Comparison of ENCODE assay signal across 19 cellular contexts in the genomic region with DNA sequence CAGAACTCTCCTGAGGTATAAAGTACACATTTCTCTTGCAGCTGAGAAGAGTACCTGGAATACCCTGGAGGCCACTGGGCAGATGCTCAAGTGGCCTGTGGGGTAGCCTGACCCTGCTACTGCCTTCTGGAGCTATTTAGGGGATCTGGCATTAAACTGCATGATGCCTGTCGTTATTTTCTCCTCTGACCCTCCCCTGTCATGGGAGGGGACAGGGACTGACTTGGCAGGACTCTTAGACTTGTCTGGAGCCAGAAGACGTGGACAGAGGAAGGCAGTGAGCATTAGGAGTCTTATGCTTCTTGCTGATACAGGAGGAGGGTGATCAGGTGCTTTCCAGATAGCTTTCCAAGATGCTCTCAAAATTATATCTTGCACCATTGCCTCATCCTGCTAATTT. TPM values are rescaled to one million over a fixed set of nuclear protein-coding genes. Genes with fewer than 3 reads are reported as not detected.
DNase-seq lines count a peak whose midpoint lies in the region; ATAC-seq and TF ChIP-seq lines count a peak whose summit lies in the region.
"Had no signal": no experiment of that assay in that cellular context is flagged by ENCODE, and none has a peak within 500 bp of the region (broad histone marks: within the 10 kb centered on the region; RNA-seq: fewer than 3 reads in every experiment).

No MANE protein-coding gene starts in this region.

- no peaks in the 10 kb centered on the region for H3K36me3 ChIP-seq in psoas muscle (ENCODE audit: insufficient read depth in 1 of 2, low read depth in 1 of 2)

- H3K27ac Mint-ChIP-seq in activated CD8-positive, alpha-beta T cell treated with anti-CD3 and anti-CD28 coated beads for 36 hours, result no peak overlapping the region
- H3K27ac Mint-ChIP-seq: CD4-positive, CD25-positive, alpha-beta regulatory T cell; H9 had no signal

- no peak for TF ChIP-seq CTCF in psoas muscle (IDR thresholded peaks at IDR 0.05)
- no peak for TF ChIP-seq CTCF in activated CD8-positive, alpha-beta T cell treated with anti-CD3 and anti-CD28 coated beads for 36 hours (IDR thresholded peaks at IDR 0.05)

- no peaks in the 10 kb centered on the region for H3K36me3 Mint-ChIP-seq in activated CD8-positive, alpha-beta T cell treated with anti-CD3 and anti-CD28 coated beads for 36 hours (ENCODE audit: low read depth)
- H3K36me3 Mint-ChIP-seq: CD4-positive, CD25-positive, alpha-beta regulatory T cell; CD8-positive, alpha-beta memory T cell; IgD-negative memory B cell had no signal

- POLR2A ChIA-PET in activated CD8-positive, alpha-beta T cell treated with anti-CD3 and anti-CD28 coated beads for 36 hours (lab: Charles Lee), result no interaction called here

- H3K4me1 ChIP-seq in psoas muscle, result peaks cover 49% of the 10 kb centered on the region
- H3K4me1 ChIP-seq: A549 had no signal

- no peaks in the 10 kb centered on the region for H3K4me1 Mint-ChIP-seq in activated CD8-positive, alpha-beta T cell treated with anti-CD3 and anti-CD28 coated beads for 36 hours (ENCODE audit: low read depth)
- H3K4me1 Mint-ChIP-seq: CD4-positive, CD25-positive, alpha-beta regulatory T cell; H9 had no signal

- H3K27ac ChIP-seq in cingulate gyrus (ENCODE audit: low read depth, low read length), result peak overlapping the region; percentile 7
- H3K27ac ChIP-seq in psoas muscle, result peak overlapping the region; percentile 94
- H3K27ac ChIP-seq: 22Rv1, A549 had no signal

- no peaks in the 10 kb centered on the region for H3K9me3 Mint-ChIP-seq in activated CD8-positive, alpha-beta T cell treated with anti-CD3 and anti-CD28 coated beads for 36 hours
- H3K9me3 Mint-ChIP-seq: CD4-positive, CD25-positive, alpha-beta regulatory T cell; CD8-positive, alpha-beta memory T cell; H9; IgD-negative memory B cell had no signal

- intact Hi-C loops in psoas muscle (cut with DNase I), result loop anchor here in 1 of 2 donors (5.0 kb wide), 2 partner anchors 43 to 152 kb away; partner anchors contain the start of gene PPP3R1
- intact Hi-C loops in activated CD8-positive, alpha-beta T cell treated with anti-CD3 and anti-CD28 coated beads for 36 hours (cut with micrococcal nuclease), result no loop called here

- 5 to 17% (median 7%) methylated on average over 2 of the region's 2 CpGs for WGBS in psoas muscle, 3 donors

- no peak overlapping the region for H3K4me3 Mint-ChIP-seq in activated CD8-positive, alpha-beta T cell treated with anti-CD3 and anti-CD28 coated beads for 36 hours
- H3K4me3 Mint-ChIP-seq: CD4-positive, CD25-positive, alpha-beta regulatory T cell; CD8-positive, alpha-beta memory T cell; H9; IgD-negative memory B cell had no signal

- no peaks in the 10 kb centered on the region for H3K27me3 ChIP-seq in psoas muscle (ENCODE audit: insufficient read depth in 3 of 3, low read length in 2 of 3)

- no peaks in the 10 kb centered on the region for H3K9me3 ChIP-seq in psoas muscle
- H3K9me3 ChIP-seq: A549 had no signal

- no peak overlapping the region for H3K4me3 ChIP-seq in psoas muscle
- H3K4me3 ChIP-seq: A549 had no signal

- peak in 3 of 4 donors; percentile 33 to 67 (median 63) for ATAC-seq in psoas muscle
- ATAC-seq in activated CD8-positive, alpha-beta T cell treated with anti-CD3 and anti-CD28 coated beads for 36 hours, result no peak

- DNase-seq in NCI-H2171 treated with DMSO at 0.1 percent for 48 hours (lab: John Stamatoyannopoulos, UW) (peak; percentile 9), NCI-H2171 (lab: John Stamatoyannopoulos, UW) (no peak), psoas muscle (no peak), GM03348 (ENCODE audit: low spot score) (no peak), AG08395 (ENCODE audit: low spot score) (no peak)
- no peak for DNase-seq in activated CD8-positive, alpha-beta T cell treated with anti-CD3 and anti-CD28 coated beads for 36 hours
- DNase-seq: C1 segment of cervical spinal cord; CD4-positive, CD25-positive, alpha-beta regulatory T cell; CD8-positive, alpha-beta memory T cell; COR-L47; DMS 273 treated with DMSO at 0.1 percent for 48 hours; DMS53; DND-41; H9 had no signal

- CTCF ChIA-PET in activated CD8-positive, alpha-beta T cell treated with anti-CD3 and anti-CD28 coated beads for 36 hours (lab: Charles Lee), result interaction anchor here (0.8 to 6.7 kb wide), 3 partner anchors 9 to 172 kb away, joined by 4 to 50 read pairs (median 41); no protein-coding TSS in a partner anchor

- H3K27me3 Mint-ChIP-seq in activated CD8-positive, alpha-beta T cell treated with anti-CD3 and anti-CD28 coated beads for 36 hours, result peaks cover 9% of the 10 kb centered on the region
- H3K27me3 Mint-ChIP-seq: IgD-negative memory B cell had no signal

RNA-seq across cellular contexts. Expression of gene CNRIP1, which starts 24.8 kb away (rescaled TPM):
- total RNA-seq in psoas muscle, result 10 to 100 TPM in 1 of 4 donors, 1 to 10 TPM in 3; 4.6 to 11.7 (median 7.2) TPM
- 1 to 10 TPM; 3.5 to 6.1 (median 4.7) TPM for polyA plus RNA-seq in psoas muscle
- not detected for total RNA-seq in activated CD8-positive, alpha-beta T cell treated with anti-CD3 and anti-CD28 coated beads for 36 hours
- total RNA-seq: CD4-positive, CD25-positive, alpha-beta regulatory T cell; HepG2 had no signal
- polyA plus RNA-seq: CD8-positive, alpha-beta memory T cell; HepG2; IgD-negative memory B cell had no signal

RNA-seq across cellular contexts. Expression of gene PPP3R1, which starts 42.6 kb away (rescaled TPM):
- 10 to 100 TPM; 45.7 to 69.4 (median 52.5) TPM for total RNA-seq in psoas muscle
- polyA plus RNA-seq in psoas muscle, result 10 to 100 TPM; 19.2 to 45.6 (median 26.0) TPM
- 10 to 100 TPM; 72.7 to 73.7 TPM for total RNA-seq in activated CD8-positive, alpha-beta T cell treated with anti-CD3 and anti-CD28 coated beads for 36 hours

Comparison
In these comparisons a context has a peak if more than half of its experiments do, and no peak if none do; other contexts are left out.
1. RNA of gene CNRIP1, which starts 24.8 kb away (total RNA-seq): 4.6 to 11.7 TPM in psoas muscle; not detected in activated CD8-positive, alpha-beta T cell treated with anti-CD3 and anti-CD28 coated beads for 36 hours; every median in the first group is over 4 times any median in the second.